ENCODE assay signal across 8 cellular contexts in genomic region chr3:129628169-129628522, GRCh38. TPM values are rescaled to one million over a fixed set of nuclear protein-coding genes. Genes with fewer than 3 reads are reported as not detected.
DNase-seq lines count a peak whose midpoint lies in the region; ATAC-seq and TF ChIP-seq lines count a peak whose summit lies in the region.

No MANE protein-coding gene starts in this region.

- peak overlapping the region; percentile 81 for H3K27ac Mint-ChIP-seq in activated naive CD8-positive, alpha-beta T cell treated with anti-CD3 and anti-CD28 coated beads, Interleukin-2, amount 50 U/mL, for 24 hours

- H3K27me3 ChIP-seq in HUES6 (ENCODE audit: control insufficient read depth, insufficient read depth, low read length) (no peaks in the 10 kb centered on the region), iPS-15b (ENCODE audit: control insufficient read depth, insufficient read depth, low read length) (no peaks in the 10 kb centered on the region), spleen (replicated peaks in 1 of 7) (no peaks in the 10 kb centered on the region)

- H3K9me3 ChIP-seq in HUES6 (ENCODE audit: control insufficient read depth, insufficient read depth, low read depth, low read length), result no peaks in the 10 kb centered on the region
- H3K9me3 ChIP-seq in iPS-15b (ENCODE audit: control insufficient read depth, insufficient read depth, low read length), result no peaks in the 10 kb centered on the region
- H3K9me3 ChIP-seq in spleen, result no peaks in the 10 kb centered on the region

- intact Hi-C loops in spleen (cut with DNase I; ENCODE audit: low total_unique reads), result loop anchor here (5.0 kb wide), 1 partner anchor 199 kb away; no protein-coding TSS in a partner anchor

- H3K27ac ChIP-seq in HUES6 (ENCODE audit: low read depth, low read length) (peak overlapping the region; percentile 90; the same call in 1 of the 2 replicates), spleen (peak overlapping the region; percentile 89 to 96 (median 94))

- H3K36me3 Mint-ChIP-seq in activated naive CD8-positive, alpha-beta T cell treated with anti-CD3 and anti-CD28 coated beads, Interleukin-2, amount 50 U/mL, for 24 hours (ENCODE audit: low read depth), result no peaks in the 10 kb centered on the region

- TF ChIP-seq CTCF in spleen (IDR thresholded peaks at IDR 0.05 in 8 of 11, conservative IDR thresholded peaks at IDR 0.05 in 3 of 11), result no peak

- no peaks in the 10 kb centered on the region for H3K9me3 Mint-ChIP-seq in activated naive CD8-positive, alpha-beta T cell treated with anti-CD3 and anti-CD28 coated beads, Interleukin-2, amount 50 U/mL, for 24 hours

- peak overlapping the region; percentile 88 for H3K4me3 Mint-ChIP-seq in activated naive CD8-positive, alpha-beta T cell treated with anti-CD3 and anti-CD28 coated beads, Interleukin-2, amount 50 U/mL, for 24 hours

- H3K4me3 ChIP-seq in HUES6 (ENCODE audit: low read depth, low read length) (peak overlapping the region; percentile 72), iPS-15b (ENCODE audit: low read depth, low read length) (peak overlapping the region; percentile 80), spleen (peak overlapping the region in 6 of 8 donors; percentile 44 to 82 (median 58))

- H3K27me3 Mint-ChIP-seq in activated naive CD8-positive, alpha-beta T cell treated with anti-CD3 and anti-CD28 coated beads, Interleukin-2, amount 50 U/mL, for 24 hours, result no peaks in the 10 kb centered on the region

- ATAC-seq in activated naive CD8-positive, alpha-beta T cell treated with anti-CD3 and anti-CD28 coated beads, Interleukin-2, amount 50 U/mL, for 24 hours, result no peak
- no peak for ATAC-seq in HG03354 (IDR thresholded peaks at IDR 0.05; ENCODE audit: poor library complexity, severe bottlenecking, unreplicated experiment)
- no peak for ATAC-seq in HG03135 (IDR thresholded peaks at IDR 0.05; ENCODE audit: unreplicated experiment)

- no peak for DNase-seq in activated naive CD8-positive, alpha-beta T cell treated with anti-CD3 and anti-CD28 coated beads, Interleukin-2, amount 50 U/mL, for 24 hours
- DNase-seq in spleen, result no peak
- no peak for DNase-seq in mesenteric fat pad (ENCODE audit: low spot score)
- DNase-seq in NCI-H187 (lab: John Stamatoyannopoulos, UW), result no peak

- H3K36me3 ChIP-seq in HUES6 (ENCODE audit: control insufficient read depth, insufficient read depth, low read length) (no peaks in the 10 kb centered on the region), iPS-15b (ENCODE audit: control insufficient read depth, insufficient read depth, low read length) (no peaks in the 10 kb centered on the region), spleen (no peaks in the 10 kb centered on the region)

- 13 to 23% (median 20%) methylated on average over 9 of the region's 9 CpGs for WGBS in spleen, 5 donors

- TF ChIP-seq POLR2A in spleen (IDR thresholded peaks at IDR 0.05), result no peak

- H3K9ac ChIP-seq in HUES6 (ENCODE audit: low read length) (peak overlapping the region; percentile 93), iPS-15b (ENCODE audit: low read depth, low read length) (no peak overlapping the region)

- H3K4me1 Mint-ChIP-seq in activated naive CD8-positive, alpha-beta T cell treated with anti-CD3 and anti-CD28 coated beads, Interleukin-2, amount 50 U/mL, for 24 hours, result peaks cover 16% of the 10 kb centered on the region

- H3K4me1 ChIP-seq in HUES6 (ENCODE audit: control insufficient read depth, insufficient read depth, low read length) (peaks cover 25% of the 10 kb centered on the region), iPS-15b (ENCODE audit: control insufficient read depth, insufficient read depth, low read length) (peaks cover 7% of the 10 kb centered on the region), spleen (peaks cover 37 to 59% (median 52%) of the 10 kb centered on the region in 6 donors)

RNA-seq across cellular contexts. Expression of gene PLXND1, which starts 21.7 kb away (rescaled TPM):
- 100 to 1,000 TPM; 121 to 238 (median 170) TPM for total RNA-seq in spleen
- polyA plus RNA-seq in spleen, result 10 to 100 TPM; 44.4 to 97.9 (median 79.2) TPM
- 265 TPM for total RNA-seq in mesenteric fat pad
